ENCODE assay signal across 13 cellular contexts in the genomic region with DNA sequence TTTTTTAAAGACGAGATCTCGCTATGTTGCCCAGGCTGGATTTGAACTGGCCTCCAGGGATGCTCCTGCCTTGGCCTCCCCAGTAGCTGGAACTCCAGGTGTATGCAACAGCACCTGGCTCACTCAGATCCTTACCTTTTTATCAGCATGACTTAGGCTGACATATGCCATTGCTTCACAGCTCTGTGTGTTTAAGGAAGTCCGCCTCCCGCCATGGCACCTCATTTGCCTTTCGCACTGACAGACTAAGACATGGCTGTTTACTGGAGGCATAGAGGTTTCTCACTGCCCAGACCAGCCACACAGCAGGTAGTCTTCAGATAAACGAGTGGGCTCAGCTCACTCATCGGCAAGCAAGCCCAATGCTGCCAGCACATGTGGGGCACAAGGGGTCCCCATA.
"Had no signal": no experiment of that assay in that cellular context is flagged by ENCODE, and none has a peak within 500 bp of the region (broad histone marks: within the 10 kb centered on the region; RNA-seq: fewer than 3 reads in every experiment).

No MANE protein-coding gene starts in this region.

- H3K27me3 ChIP-seq: ascending aorta, dorsolateral prefrontal cortex, ovary, uterus had no signal

- ATAC-seq: activated CD4-positive, CD25-positive, alpha-beta regulatory T cell treated with anti-CD3 and anti-CD28 coated beads, Interleukin-2, amount 50 U/mL, for 24 hours; stimulated activated effector memory CD8-positive, alpha-beta T cell treated with anti-CD3 and anti-CD28 coated beads, Interleukin-12 subunit alpha, Interleukin-12 subunit beta, amount 100 ng/mL, for 72 hours had no signal

- DNase-seq: activated CD4-positive, alpha-beta T cell treated with anti-CD3 and anti-CD28 coated beads, Interleukin-2, amount 50 U/mL, for 1 hour; activated naive CD4-positive, alpha-beta T cell treated with Interleukin-2 at 50 U/mL for 16 hours; activated T-cell treated with anti-CD3 and anti-CD28 coated beads for 4 hours; dorsolateral prefrontal cortex; hippocampal formation; T-helper 1 cell; uterus had no signal

- H3K36me3 Mint-ChIP-seq: stimulated activated effector memory CD8-positive, alpha-beta T cell treated with anti-CD3 and anti-CD28 coated beads, Interleukin-12 subunit alpha, Interleukin-12 subunit beta, amount 100 ng/mL, for 72 hours had no signal

- H3K9me3 ChIP-seq: ascending aorta, ovary, uterus had no signal

- H3K9me3 Mint-ChIP-seq: mesothelial cell of epicardium; neural crest cell; stimulated activated effector memory CD8-positive, alpha-beta T cell treated with anti-CD3 and anti-CD28 coated beads, Interleukin-12 subunit alpha, Interleukin-12 subunit beta, amount 100 ng/mL, for 72 hours had no signal

- H3K4me3 ChIP-seq: ascending aorta, dorsolateral prefrontal cortex, ovary, uterus had no signal

- H3K27ac Mint-ChIP-seq: mesothelial cell of epicardium; stimulated activated effector memory CD8-positive, alpha-beta T cell treated with anti-CD3 and anti-CD28 coated beads, Interleukin-12 subunit alpha, Interleukin-12 subunit beta, amount 100 ng/mL, for 72 hours had no signal

- H3K27ac ChIP-seq: ascending aorta, ovary, uterus had no signal

- H3K4me3 Mint-ChIP-seq: mesothelial cell of epicardium; neural crest cell; stimulated activated effector memory CD8-positive, alpha-beta T cell treated with anti-CD3 and anti-CD28 coated beads, Interleukin-12 subunit alpha, Interleukin-12 subunit beta, amount 100 ng/mL, for 72 hours had no signal

- H3K4me1 ChIP-seq: ascending aorta, uterus had no signal

- H3K4me1 Mint-ChIP-seq: stimulated activated effector memory CD8-positive, alpha-beta T cell treated with anti-CD3 and anti-CD28 coated beads, Interleukin-12 subunit alpha, Interleukin-12 subunit beta, amount 100 ng/mL, for 72 hours had no signal

- H3K36me3 ChIP-seq: ovary, uterus had no signal
